Comparison of ENCODE assay signal across 20 cellular contexts in genomic region chr18:64639536-64639935, GRCh38.
A peak's percentile ranks its signal among the peaks of the same experiment; 100 is the strongest.
DNase-seq lines count a peak whose midpoint lies in the region; FAIRE-seq lines count a peak whose summit lies in the region.
"Had no signal": no experiment of that assay in that cellular context is flagged by ENCODE, and none has a peak within 500 bp of the region (broad histone marks: within the 10 kb centered on the region; RNA-seq: fewer than 3 reads in every experiment).

No MANE protein-coding gene starts in this region.

- DNase-seq in H4 (ENCODE audit: low spot score) (peak; percentile 25), RPMI7951 (ENCODE audit: low read depth) (peak; percentile 1), kidney tubule cell (ENCODE audit: low spot score) (peak; percentile 44), superior temporal gyrus (ENCODE audit: extremely low spot score) (peak; percentile 22), COLO829 (ENCODE audit: low spot score) (no peak), HTR-8/SVneo (ENCODE audit: insufficient read length, low spot score) (no peak)
- no peak for DNase-seq in stimulated activated CD4-positive, alpha-beta T cell treated with anti-CD3 and anti-CD28 coated beads, Interleukin-2, amount 100 ng/mL, for 48 hours
- DNase-seq: CD4-positive, CD25-positive, alpha-beta regulatory T cell; COR-L47; DMS79; H9; HFFc6; KG1; NCI-H1092 treated with DMSO at 0.1 percent for 48 hours; NCI-H1436 treated with DMSO at 0.1 percent for 48 hours; NCI-H1930; NCI-H2227 treated with DMSO at 0.1 percent for 48 hours; NCI-H510A treated with DMSO at 0.1 percent for 48 hours; NCI-H748 treated with DMSO at 0.1 percent for 48 hours; SJCRH30 had no signal

- no peak for FAIRE-seq in HTR-8/SVneo (lab: Jason Lieb, UNC)

Comparison
In these comparisons a context has a peak if more than half of its experiments do, and no peak if none do; other contexts are left out.
1. DNase-seq: peak in H4 (single experiment), RPMI7951 (single experiment), kidney tubule cell (single experiment) and superior temporal gyrus (single experiment); none in COLO829 (single experiment), stimulated activated CD4-positive, alpha-beta T cell treated with anti-CD3 and anti-CD28 coated beads, Interleukin-2, amount 100 ng/mL, for 48 hours (0 of 2) and HTR-8/SVneo (single experiment).